14 cellular contexts compared by ENCODE assay signal in genomic region chr10:19993714-19994343, GRCh38.
DNase-seq lines count a peak whose midpoint lies in the region; ATAC-seq, FAIRE-seq and TF ChIP-seq lines count a peak whose summit lies in the region.
"Had no signal": no experiment of that assay in that cellular context is flagged by ENCODE, and none has a peak within 500 bp of the region (broad histone marks: within the 10 kb centered on the region; RNA-seq: fewer than 3 reads in every experiment).

No MANE protein-coding gene starts in this region.

- TF ChIP-seq POLR2A in GM12891 (IDR thresholded peaks at IDR 0.05; ENCODE audit: low read depth, low read length): no peak

- H3K27ac Mint-ChIP-seq in CD14-positive monocyte: peak overlapping the region; percentile 31 to 89 (median 79)
- H3K27ac Mint-ChIP-seq: activated naive CD4-positive, alpha-beta T cell treated with anti-CD3 and anti-CD28 coated beads, Interleukin-2, amount 50 U/mL, for 72 hours; type B pancreatic cell had no signal

- H3K4me3 ChIP-seq in epithelial cell of proximal tubule (ENCODE audit: low read depth, low read length): no peak overlapping the region
- H3K4me3 ChIP-seq: esophagus squamous epithelium, ovary had no signal

- peaks cover 29% of the 10 kb centered on the region for H3K4me1 Mint-ChIP-seq in CD14-positive monocyte

- no peak for TF ChIP-seq CTCF in CD14-positive monocyte (IDR thresholded peaks at IDR 0.05)
- TF ChIP-seq CTCF in epithelial cell of proximal tubule (conservative IDR thresholded peaks at IDR 0.05; ENCODE audit: low read depth, low read length): no peak

- peaks cover 0 to 5% (median 2%) of the 10 kb centered on the region in 7 donors for H3K9me3 Mint-ChIP-seq in CD14-positive monocyte
- H3K9me3 Mint-ChIP-seq: type B pancreatic cell had no signal

- intact Hi-C loops in CD14-positive monocyte (cut with micrococcal nuclease): no loop called here

- ATAC-seq in GM21423 (IDR thresholded peaks at IDR 0.05; ENCODE audit: unreplicated experiment) (peak; percentile 78), HG03457 (IDR thresholded peaks at IDR 0.05; ENCODE audit: unreplicated experiment) (peak; percentile 62), GM18868 (IDR thresholded peaks at IDR 0.05; ENCODE audit: unreplicated experiment) (no peak), HG02870 (IDR thresholded peaks at IDR 0.05; ENCODE audit: unreplicated experiment) (no peak)
- ATAC-seq: activated naive CD4-positive, alpha-beta T cell treated with anti-CD3 and anti-CD28 coated beads, Interleukin-2, amount 50 U/mL, for 72 hours had no signal

- no peak for FAIRE-seq in GM12891 (lab: Jason Lieb, UNC)

- H3K27me3 Mint-ChIP-seq in CD14-positive monocyte (ENCODE audit: low read depth in 3 of 3): peaks cover 0 to 2% (median 0%) of the 10 kb centered on the region in 3 donors
- H3K27me3 Mint-ChIP-seq: type B pancreatic cell had no signal

- DNase-seq in CD14-positive monocyte (ENCODE audit: low spot score) (no peak), epithelial cell of proximal tubule (ENCODE audit: low read depth) (peak; percentile 56), GM12891 (ENCODE audit: insufficient read length, low spot score) (no peak)
- DNase-seq in activated T-cell treated with anti-CD3 and anti-CD28 coated beads, Interleukin-2, amount 50 U/mL, for 48 hours: no peak
- DNase-seq: esophagus squamous epithelium, NCI-H1694 treated with DMSO at 0.1 percent for 48 hours, NCI-H69, ovary had no signal

- no peak overlapping the region for H3K4me3 Mint-ChIP-seq in CD14-positive monocyte
- H3K4me3 Mint-ChIP-seq: type B pancreatic cell had no signal

- H3K36me3 Mint-ChIP-seq in CD14-positive monocyte: peaks cover 2 to 11% of the 10 kb centered on the region in 2 donors
- H3K36me3 Mint-ChIP-seq: activated naive CD4-positive, alpha-beta T cell treated with anti-CD3 and anti-CD28 coated beads, Interleukin-2, amount 50 U/mL, for 72 hours had no signal

TF ChIP-seq in GM12891, 5 proteins besides CTCF, POLR2A, EP300 and RAD21:
- no peak for TF ChIP-seq TAF1 (IDR thresholded peaks at IDR 0.05; ENCODE audit: low read depth, low read length)
- TF ChIP-seq SPI1 (IDR thresholded peaks at IDR 0.05; ENCODE audit: low read depth, low read length): no peak
- no peak for TF ChIP-seq POU2F2 (IDR thresholded peaks at IDR 0.05; ENCODE audit: low read depth, low read length)
- TF ChIP-seq POLR2AphosphoS5 (IDR thresholded peaks at IDR 0.05; ENCODE audit: low read depth, low read length): no peak
- no peak for TF ChIP-seq PAX5 (IDR thresholded peaks at IDR 0.05; ENCODE audit: insufficient read depth, low read length, severe bottlenecking)

Comparison
In these comparisons a context has a peak if more than half of its experiments do, and no peak if none do; other contexts are left out.
1. ATAC-seq: peak in GM21423 (single experiment) and HG03457 (single experiment); none in GM18868 (single experiment) and HG02870 (single experiment).